ENCODE assay signal across 8 cellular contexts in genomic region chr6:166955121-166955864, GRCh38. TPM values are rescaled to one million over a fixed set of nuclear protein-coding genes. Genes with fewer than 3 reads are reported as not detected.
DNase-seq lines count a peak whose midpoint lies in the region; ATAC-seq and TF ChIP-seq lines count a peak whose summit lies in the region.

No MANE protein-coding gene starts in this region.

- H3K27me3 ChIP-seq in smooth muscle cell (ENCODE audit: low read depth): no peaks in the 10 kb centered on the region

- H3K9me3 ChIP-seq in OCI-LY7 (ENCODE audit: low read length): no peaks in the 10 kb centered on the region
- peaks cover 3% of the 10 kb centered on the region for H3K9me3 ChIP-seq in iPS-18c (ENCODE audit: control insufficient read depth, insufficient read depth, low read length)
- H3K9me3 ChIP-seq in smooth muscle cell (replicated peaks; ENCODE audit: low read depth): no peaks in the 10 kb centered on the region

- H3K27ac ChIP-seq in OCI-LY7 (ENCODE audit: low read depth, low read length, poor library complexity, severe bottlenecking) (peak overlapping the region; percentile 87), smooth muscle cell (ENCODE audit: low read depth) (no peak overlapping the region)

- CTCF ChIA-PET in OCI-LY7 (lab: Charles Lee; ENCODE audit: unreplicated experiment): no interaction called here

- H3K9me2 ChIP-seq in OCI-LY7 (ENCODE audit: insufficient read depth, low read length): no peaks in the 10 kb centered on the region

- H3F3A ChIP-seq in smooth muscle cell (ENCODE audit: low read depth): no peaks in the 10 kb centered on the region

- peak; percentile 53 for DNase-seq in GM13977 (ENCODE audit: low spot score)
- DNase-seq in OCI-LY7 (ENCODE audit: low spot score): peak; percentile 84
- no peak for DNase-seq in astrocyte of the cerebellum (ENCODE audit: low read depth)
- DNase-seq in smooth muscle cell (lab: John Stamatoyannopoulos, UW; ENCODE audit: unreplicated experiment): no peak
- DNase-seq in AG20443 (ENCODE audit: low spot score): no peak
- DNase-seq in COLO829 (ENCODE audit: low spot score): no peak

- in situ Hi-C loops in GM13977 (cut with MboI; ENCODE audit: low pct_unique_long_range_greater_than_20kb, low sequenced_read_pairs, unreplicated experiment): loop anchor here (25.0 kb wide), 1 partner anchor 168 kb away; no protein-coding TSS in a partner anchor
- in situ Hi-C loops in astrocyte of the cerebellum (cut with HindIII; ENCODE audit: low sequenced_read_pairs): no loop called here

- H3K79me2 ChIP-seq in OCI-LY7 (ENCODE audit: insufficient read depth, low read depth, low read length) (peaks cover 31% of the 10 kb centered on the region; the same call in 1 of the 2 replicates), smooth muscle cell (ENCODE audit: low read depth) (no peaks in the 10 kb centered on the region)

- no TSS peak for BruUV-seq in OCI-LY7 (replicated peaks; lab: Mats Ljungman, UMichigan)

- peak overlapping the region; percentile 79 for H3K4me3 ChIP-seq in OCI-LY7 (ENCODE audit: low read depth, low read length, poor library complexity, severe bottlenecking)
- peak overlapping the region; percentile 74 for H3K4me3 ChIP-seq in astrocyte of the cerebellum (ENCODE audit: low read depth, low read length)
- H3K4me3 ChIP-seq in iPS-18c (ENCODE audit: insufficient read depth, low read depth, low read length): peak overlapping the region; percentile 88
- H3K4me3 ChIP-seq in smooth muscle cell: peak overlapping the region; percentile 85

- WGBS in smooth muscle cell (ENCODE audit: low lambda C conversion rate): 73% methylated on average over 35 of the region's 52 CpGs

- no peaks in the 10 kb centered on the region for H4K20me1 ChIP-seq in OCI-LY7 (ENCODE audit: insufficient read depth, low read length)
- H4K20me1 ChIP-seq in smooth muscle cell (ENCODE audit: low read depth): no peaks in the 10 kb centered on the region

- POLR2A ChIA-PET in OCI-LY7 (lab: Charles Lee): interaction anchor here (0.6 to 2.3 kb wide), 7 partner anchors 88 to 739 kb away, joined by 3 to 20 read pairs (median 3); partner anchors contain the start of gene CCR6

- intact Hi-C loops in OCI-LY7 (cut with micrococcal nuclease; ENCODE audit: unreplicated experiment): loop anchor here (10.0 kb wide), 1 partner anchor 610 kb away; the partner anchor contains the start of gene SFT2D1

- no peak for ATAC-seq in HG03571 (IDR thresholded peaks at IDR 0.05; ENCODE audit: unreplicated experiment)

- H3K36me3 ChIP-seq in OCI-LY7 (ENCODE audit: insufficient read depth, low read length) (peaks cover 8% of the 10 kb centered on the region; the same call in 1 of the 2 replicates), smooth muscle cell (ENCODE audit: low read depth) (no peaks in the 10 kb centered on the region)

- H3K4me2 ChIP-seq in OCI-LY7 (ENCODE audit: low read length): peak overlapping the region; percentile 96
- peak overlapping the region; percentile 96 for H3K4me2 ChIP-seq in smooth muscle cell

- H2AFZ ChIP-seq in OCI-LY7 (ENCODE audit: low read length): no peak overlapping the region; the same call in 1 of the 2 replicates
- peak overlapping the region; percentile 86 for H2AFZ ChIP-seq in smooth muscle cell (ENCODE audit: low read depth)

- TF ChIP-seq CTCF in GM13977 (IDR thresholded peaks at IDR 0.05; ENCODE audit: extremely low read depth, insufficient read depth, missing control alignments) (no peak), OCI-LY7 (conservative IDR thresholded peaks at IDR 0.05; ENCODE audit: low read length) (no peak), astrocyte of the cerebellum (IDR thresholded peaks at IDR 0.05; ENCODE audit: low read depth, low read length, missing control alignments) (no peak), smooth muscle cell (IDR thresholded peaks at IDR 0.05; ENCODE audit: borderline replicate concordance, insufficient read depth, poor library complexity, severe bottlenecking) (no peak)

- no peak overlapping the region for H3K9ac ChIP-seq in smooth muscle cell (ENCODE audit: low read depth)

- H3K4me1 ChIP-seq in OCI-LY7 (ENCODE audit: insufficient read depth, low read length, poor library complexity, severe bottlenecking) (peaks cover 82% of the 10 kb centered on the region), smooth muscle cell (ENCODE audit: low read depth) (peaks cover 13% of the 10 kb centered on the region)

RNA-seq across cellular contexts. Expression of gene RNASET2, which starts 1.1 kb away (rescaled TPM):
- 71.7 and 87.1 TPM in 2 replicates for total RNA-seq in OCI-LY7 (2014; rRNA removed; shearing (Covaris generic))
- total RNA-seq in OCI-LY7 (2022) (73.0 and 105 TPM in 2 replicates), smooth muscle cell (16.8 and 20.6 TPM in 2 replicates)
- 29.3 and 34.1 TPM in 2 replicates for polyA plus RNA-seq in smooth muscle cell

RNA-seq across cellular contexts. Expression of gene CEP43, which starts 43.9 kb away (rescaled TPM):
- 41.2 and 48.1 TPM in 2 replicates for total RNA-seq in OCI-LY7 (2014; rRNA removed; shearing (Covaris generic))
- total RNA-seq in OCI-LY7 (2022) (34.3 and 40.4 TPM in 2 replicates), smooth muscle cell (16.0 and 26.0 TPM in 2 replicates)
- 9.7 and 13.2 TPM in 2 replicates for polyA plus RNA-seq in smooth muscle cell

Comparison
In these comparisons a context has a peak if more than half of its experiments do, and no peak if none do; other contexts are left out.
1. DNase-seq: peak in GM13977 (single experiment) and OCI-LY7 (single experiment); none in astrocyte of the cerebellum (single experiment), smooth muscle cell (single experiment), AG20443 (single experiment) and COLO829 (single experiment).
2. Peak in every context shown above with its lines, with median percentiles within 50 percentile points of each other: H3K4me3 ChIP-seq.